8 cellular contexts compared by ENCODE assay signal in the genomic region with DNA sequence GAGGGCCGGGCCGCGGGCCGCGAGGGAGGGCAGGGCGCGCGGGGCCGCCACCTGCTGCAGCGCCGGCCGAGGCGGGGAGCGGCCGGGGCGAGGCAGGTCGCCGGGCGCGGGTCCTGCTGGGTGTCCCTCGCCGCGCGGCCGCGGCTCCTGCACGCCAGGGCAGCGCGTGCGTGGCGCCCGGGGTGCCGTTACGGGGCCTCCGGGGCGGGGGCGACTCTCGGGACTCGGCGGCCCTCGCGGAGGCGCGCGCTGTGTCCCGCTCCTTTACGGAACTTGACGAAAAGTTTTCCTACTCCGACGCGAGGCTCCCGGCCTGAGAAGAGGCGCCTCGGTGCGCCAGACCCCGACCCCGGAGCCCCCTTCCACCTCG. TPM values are rescaled to one million over a fixed set of nuclear protein-coding genes. Genes with fewer than 3 reads are reported as not detected.
DNase-seq lines count a peak whose midpoint lies in the region; ATAC-seq, FAIRE-seq and TF ChIP-seq lines count a peak whose summit lies in the region.

No MANE protein-coding gene starts in this region.

- H4K20me1 ChIP-seq in KMS-11 (ENCODE audit: insufficient read depth) (no peaks in the 10 kb centered on the region), keratinocyte (ENCODE audit: control insufficient read depth, extremely low read depth, insufficient read depth, low read length) (no peaks in the 10 kb centered on the region)

- H3K4me2 ChIP-seq in KMS-11 (peak overlapping the region; percentile 60; the same call in 1 of the 2 replicates), keratinocyte (ENCODE audit: control insufficient read depth, extremely low read depth, insufficient read depth, low read depth, low read length) (peak overlapping the region; percentile 87)

- peaks cover 2% of the 10 kb centered on the region for H3K36me3 Mint-ChIP-seq in activated naive CD8-positive, alpha-beta T cell treated with anti-CD3 and anti-CD28 coated beads, Interleukin-2, amount 50 U/mL, for 24 hours (ENCODE audit: low read depth)

- H3K27ac Mint-ChIP-seq in activated naive CD8-positive, alpha-beta T cell treated with anti-CD3 and anti-CD28 coated beads, Interleukin-2, amount 50 U/mL, for 24 hours: peak overlapping the region; percentile 83

- no peaks in the 10 kb centered on the region for H3K27me3 Mint-ChIP-seq in activated naive CD8-positive, alpha-beta T cell treated with anti-CD3 and anti-CD28 coated beads, Interleukin-2, amount 50 U/mL, for 24 hours

- ATAC-seq in GM21576 (IDR thresholded peaks at IDR 0.05; ENCODE audit: unreplicated experiment): peak; percentile 24
- ATAC-seq in activated naive CD8-positive, alpha-beta T cell treated with anti-CD3 and anti-CD28 coated beads, Interleukin-2, amount 50 U/mL, for 24 hours: peak; percentile 20
- ATAC-seq in GM18873 (IDR thresholded peaks at IDR 0.05; ENCODE audit: low FRiP score, unreplicated experiment): no peak

- H3K4me3 ChIP-seq in KMS-11 (IDR thresholded peaks at IDR 0.05; ENCODE audit: insufficient read depth, low read depth, low read length) (no peak overlapping the region), keratinocyte (ENCODE audit: control insufficient read depth in 2 of 3, extremely low read depth in 1 of 3, insufficient read depth in 2 of 3, low read depth in 1 of 3, low read length in 3 of 3) (peak overlapping the region; percentile 58 to 64 (median 64))

- peak; percentile 50 for DNase-seq in activated naive CD8-positive, alpha-beta T cell treated with anti-CD3 and anti-CD28 coated beads, Interleukin-2, amount 50 U/mL, for 24 hours
- DNase-seq in keratinocyte (ENCODE audit: low read depth, low spot score): no peak
- peak; percentile 60 for DNase-seq in stimulated activated CD8-positive, alpha-beta memory T cell treated with anti-CD3 and anti-CD28 coated beads, Interleukin-4, amount 100 ng/mL, for 48 hours
- DNase-seq in DMS153 treated with DMSO at 0.1 percent for 48 hours (lab: John Stamatoyannopoulos, UW; ENCODE audit: unreplicated experiment): no peak

- H3K9me3 ChIP-seq in ES-I3 (ENCODE audit: control insufficient read depth, insufficient read depth, low read length): no peaks in the 10 kb centered on the region
- H3K9me3 ChIP-seq in keratinocyte (ENCODE audit: control insufficient read depth, low read depth, low read length): no peaks in the 10 kb centered on the region

- no peaks in the 10 kb centered on the region for H3K9me1 ChIP-seq in keratinocyte (ENCODE audit: control insufficient read depth, extremely low read depth, insufficient read depth, low read length)

- H3K4me1 ChIP-seq in ES-I3 (ENCODE audit: insufficient read depth, low read length) (peaks cover 14% of the 10 kb centered on the region; the same call in 1 of the 2 replicates), KMS-11 (ENCODE audit: low read depth, poor library complexity, severe bottlenecking) (peaks cover 7% of the 10 kb centered on the region), keratinocyte (ENCODE audit: control insufficient read depth, extremely low read depth, insufficient read depth, low read length) (peaks cover 15% of the 10 kb centered on the region)

- H2AFZ ChIP-seq in KMS-11 (ENCODE audit: low read depth) (peak overlapping the region; percentile 14; the same call in 1 of the 2 replicates), keratinocyte (ENCODE audit: control insufficient read depth, low read length) (no peak overlapping the region)

- dilution Hi-C loops in keratinocyte (cut with MboI; ENCODE audit: extremely low pct_ligation_motif_present, low sequenced_read_pairs): no loop called here

- H3K9me3 Mint-ChIP-seq in activated naive CD8-positive, alpha-beta T cell treated with anti-CD3 and anti-CD28 coated beads, Interleukin-2, amount 50 U/mL, for 24 hours: no peaks in the 10 kb centered on the region

- H3K9ac ChIP-seq in ES-I3 (ENCODE audit: low read depth, low read length): peak overlapping the region; percentile 90
- peak overlapping the region; percentile 88; the same call in 1 of the 2 replicates for H3K9ac ChIP-seq in KMS-11
- H3K9ac ChIP-seq in keratinocyte (ENCODE audit: control insufficient read depth, extremely low read depth, insufficient read depth, low read length): peak overlapping the region; percentile 51

- FAIRE-seq in keratinocyte (lab: Jason Lieb, UNC): no peak

- no peaks in the 10 kb centered on the region for H3K27me3 ChIP-seq in KMS-11 (ENCODE audit: insufficient read depth, low read depth)
- peaks cover 8% of the 10 kb centered on the region for H3K27me3 ChIP-seq in keratinocyte (ENCODE audit: control insufficient read depth, extremely low read depth, insufficient read depth, low read length)

- peaks cover 53% of the 10 kb centered on the region for H3K4me1 Mint-ChIP-seq in activated naive CD8-positive, alpha-beta T cell treated with anti-CD3 and anti-CD28 coated beads, Interleukin-2, amount 50 U/mL, for 24 hours

- TF ChIP-seq CTCF in KMS-11 (conservative IDR thresholded peaks at IDR 0.05; ENCODE audit: low read depth, low read length) (no peak), keratinocyte (optimal IDR thresholded peaks at IDR 0.05 in 1 of 3, IDR thresholded peaks at IDR 0.05 in 1 of 3, conservative IDR thresholded peaks at IDR 0.05 in 1 of 3; ENCODE audit: extremely low read depth in 1 of 3, insufficient read depth in 2 of 3, low read length in 3 of 3) (no peak)

- H3K4me3 Mint-ChIP-seq in activated naive CD8-positive, alpha-beta T cell treated with anti-CD3 and anti-CD28 coated beads, Interleukin-2, amount 50 U/mL, for 24 hours: peak overlapping the region; percentile 88

- H3K36me3 ChIP-seq in ES-I3 (ENCODE audit: insufficient read depth, low read length): no peaks in the 10 kb centered on the region
- H3K36me3 ChIP-seq in KMS-11 (ENCODE audit: insufficient read depth): no peaks in the 10 kb centered on the region
- H3K36me3 ChIP-seq in keratinocyte (ENCODE audit: control insufficient read depth in 2 of 2, extremely low read depth in 1 of 2, insufficient read depth in 2 of 2, low read length in 2 of 2): no peaks in the 10 kb centered on the region

- H3K79me2 ChIP-seq in KMS-11 (ENCODE audit: insufficient read depth, low read depth) (no peaks in the 10 kb centered on the region), keratinocyte (ENCODE audit: control insufficient read depth, insufficient read depth, low read length) (no peaks in the 10 kb centered on the region)

- H3K27ac ChIP-seq in KMS-11 (no peak overlapping the region), keratinocyte (ENCODE audit: control insufficient read depth, insufficient read depth, low read length) (no peak overlapping the region)

RNA-seq across cellular contexts. Expression of a gene that starts 0.3 kb away (rescaled TPM):
- polyA plus RNA-seq in keratinocyte: 49.8 to 55.1 TPM (median 52.0 TPM) in 3 replicates
- 33.5 TPM for polyA plus RNA-seq in keratinocyte (2011; ENCODE audit: low read depth)
- 54.8 and 57.0 TPM in 2 replicates for polyA plus RNA-seq in keratinocyte (2011; cell fraction: cytosol; rRNA removed)
- polyA plus RNA-seq in keratinocyte (2011; cell fraction: nucleus; rRNA removed): 55.4 and 57.0 TPM in 2 replicates
- polyA plus RNA-seq in keratinocyte (2012; ENCODE audit: low replicate concordance): 38.2 and 59.5 TPM in 2 replicates
- 50.5 to 53.0 TPM (median 51.1 TPM) in 3 replicates for polyA minus RNA-seq in keratinocyte
- 40.3 TPM for polyA minus RNA-seq in keratinocyte (2011; cell fraction: cytosol; rRNA and poly(A)+ RNA removed)
- polyA minus RNA-seq in keratinocyte (2011; cell fraction: nucleus; rRNA and poly(A)+ RNA removed): 31.7 and 48.7 TPM in 2 replicates

Comparison
In these comparisons a context has a peak if more than half of its experiments do, and no peak if none do; other contexts are left out.
1. DNase-seq: peak in activated naive CD8-positive, alpha-beta T cell treated with anti-CD3 and anti-CD28 coated beads, Interleukin-2, amount 50 U/mL, for 24 hours (single experiment) and stimulated activated CD8-positive, alpha-beta memory T cell treated with anti-CD3 and anti-CD28 coated beads, Interleukin-4, amount 100 ng/mL, for 48 hours (single experiment); none in keratinocyte (single experiment) and DMS153 treated with DMSO at 0.1 percent for 48 hours (single experiment).
2. Peak in every context shown above with its lines, with median percentiles within 50 percentile points of each other: H3K9ac ChIP-seq.